In the genomic region with DNA sequence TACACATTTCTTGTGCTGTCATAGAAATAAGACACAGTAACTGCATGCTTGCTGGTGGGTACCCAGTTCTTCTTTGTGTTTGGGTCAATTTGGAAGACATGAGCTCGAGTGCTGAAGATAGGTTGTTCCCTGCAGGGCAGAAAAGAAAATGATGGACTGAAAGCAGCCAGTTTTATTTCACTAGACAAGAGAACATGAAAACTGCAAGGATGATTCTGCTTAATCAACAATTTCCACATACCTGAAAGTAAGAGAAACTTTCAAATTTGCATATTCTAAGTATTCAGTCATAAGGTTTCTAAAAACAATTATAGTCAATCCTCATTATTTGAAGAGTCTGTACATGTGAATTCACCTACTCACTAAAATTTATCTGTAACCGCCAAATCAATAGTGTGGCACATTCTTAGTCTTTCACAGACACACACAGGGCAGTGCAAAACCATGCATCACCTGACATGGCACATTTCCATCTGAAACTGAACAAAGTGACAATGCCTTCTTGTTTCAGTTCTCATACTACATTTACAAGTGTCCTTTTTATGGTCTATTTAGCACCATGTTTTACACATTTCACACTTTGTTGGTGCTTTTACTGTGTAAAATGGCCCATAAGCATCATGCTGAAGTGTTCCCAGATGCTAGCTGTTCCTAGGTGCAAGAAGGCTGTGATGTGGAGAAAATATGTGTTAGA, we compare ENCODE assay signal across 13 cellular contexts. TPM values are rescaled to one million over a fixed set of nuclear protein-coding genes. Genes with fewer than 3 reads are reported as not detected.
DNase-seq lines count a peak whose midpoint lies in the region; ATAC-seq lines count a peak whose summit lies in the region.
"Had no signal": no experiment of that assay in that cellular context is flagged by ENCODE, and none has a peak within 500 bp of the region (broad histone marks: within the 10 kb centered on the region; RNA-seq: fewer than 3 reads in every experiment).

No MANE protein-coding gene starts in this region.

- DNase-seq in medulla oblongata (ENCODE audit: extremely low spot score) (peak; percentile 24), NCI-H2107 treated with DMSO at 0.1 percent for 48 hours (lab: John Stamatoyannopoulos, UW; ENCODE audit: unreplicated experiment) (no peak), left lobe of liver (ENCODE audit: low spot score) (no peak)
- no peak for DNase-seq in activated naive CD4-positive, alpha-beta T cell (lab: John Stamatoyannopoulos, UW)
- DNase-seq: amniotic stem cell, Caco-2, glutamatergic neuron, NCI-H2081 treated with DMSO at 0.1 percent for 48 hours, occipital lobe, PC-9 had no signal

- ATAC-seq in GM18873 (IDR thresholded peaks at IDR 0.05; ENCODE audit: low FRiP score, unreplicated experiment) (peak; percentile 69), GM21529 (IDR thresholded peaks at IDR 0.05; ENCODE audit: unreplicated experiment) (peak; percentile 92), HG03108 (IDR thresholded peaks at IDR 0.05; ENCODE audit: unreplicated experiment) (peak; percentile 75), left lobe of liver (no peak)

RNA-seq across cellular contexts. Expression of a gene that starts 56.9 kb away (rescaled TPM):
- 0.75 TPM for total RNA-seq in left lobe of liver
